ENCODE assay signal across 8 cellular contexts in the genomic region with DNA sequence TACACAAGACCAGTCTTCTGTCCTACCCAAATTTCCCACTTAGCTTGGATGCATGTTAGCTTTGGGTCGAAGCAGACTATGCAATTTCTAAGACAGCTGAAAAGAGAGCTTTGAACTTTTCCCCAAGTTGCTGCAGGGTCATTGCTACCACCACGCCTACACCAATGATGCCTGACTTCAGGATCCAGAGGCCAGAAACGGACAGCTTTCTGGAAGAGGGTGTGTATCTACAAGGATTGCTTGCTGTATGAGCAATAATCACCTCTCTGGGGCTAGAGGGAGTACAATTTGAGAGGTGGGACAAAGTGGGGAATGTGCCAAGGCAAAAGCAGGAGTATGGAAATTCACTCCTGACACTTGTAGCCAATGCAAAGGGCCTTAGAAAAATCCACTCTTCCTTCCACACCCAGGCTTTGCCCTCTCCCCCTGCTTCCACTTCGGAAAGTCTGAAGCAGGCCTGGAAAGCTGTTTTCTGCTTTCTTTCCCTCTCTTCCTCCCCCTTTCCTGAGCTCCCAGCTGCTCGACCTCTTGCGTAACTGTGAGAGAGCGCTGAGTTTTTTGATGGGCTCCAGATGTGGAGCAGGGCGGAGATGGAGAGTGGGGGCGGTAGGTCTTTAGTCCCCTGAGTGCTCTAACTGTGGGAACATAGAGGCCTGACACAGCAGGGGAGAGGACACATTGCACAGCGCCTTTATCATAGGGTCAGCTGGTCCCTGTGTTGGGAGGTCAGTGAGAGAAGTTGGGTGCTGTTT. TPM values are rescaled to one million over a fixed set of nuclear protein-coding genes. Genes with fewer than 3 reads are reported as not detected.
DNase-seq lines count a peak whose midpoint lies in the region; ATAC-seq and TF ChIP-seq lines count a peak whose summit lies in the region.

No MANE protein-coding gene starts in this region.

- H3K27me3 ChIP-seq in colonic mucosa (peaks cover 15% of the 10 kb centered on the region), lung (ENCODE audit: control insufficient read depth, insufficient read depth) (no peaks in the 10 kb centered on the region), testis (no peaks in the 10 kb centered on the region)

- no peak overlapping the region for H3K27ac Mint-ChIP-seq in stimulated activated effector memory CD8-positive, alpha-beta T cell treated with anti-CD3 and anti-CD28 coated beads, Interleukin-12 subunit alpha, Interleukin-12 subunit beta, amount 100 ng/mL, for 72 hours

- H3K36me3 Mint-ChIP-seq in stimulated activated effector memory CD8-positive, alpha-beta T cell treated with anti-CD3 and anti-CD28 coated beads, Interleukin-12 subunit alpha, Interleukin-12 subunit beta, amount 100 ng/mL, for 72 hours, result peaks cover 38% of the 10 kb centered on the region

- no peak for TF ChIP-seq POLR2A in testis (IDR thresholded peaks at IDR 0.05)

- H3K4me3 ChIP-seq in colonic mucosa (no peak overlapping the region), lung (no peak overlapping the region), testis (no peak overlapping the region)

- no peak for TF ChIP-seq EP300 in Ishikawa (IDR thresholded peaks at IDR 0.05; ENCODE audit: borderline replicate concordance)

- H3K9ac ChIP-seq in colonic mucosa (ENCODE audit: low read depth in 2 of 2, low read length in 2 of 2), result peak overlapping the region; percentile 52 to 60

- H3K9me3 ChIP-seq in colonic mucosa, result no peaks in the 10 kb centered on the region
- no peaks in the 10 kb centered on the region for H3K9me3 ChIP-seq in lung (ENCODE audit: control insufficient read depth in 2 of 2, insufficient read depth in 1 of 2, low read length in 1 of 2)
- H3K9me3 ChIP-seq in testis, result no peaks in the 10 kb centered on the region

- H3K4me1 Mint-ChIP-seq in stimulated activated effector memory CD8-positive, alpha-beta T cell treated with anti-CD3 and anti-CD28 coated beads, Interleukin-12 subunit alpha, Interleukin-12 subunit beta, amount 100 ng/mL, for 72 hours, result peaks cover 26% of the 10 kb centered on the region

- no peak for TF ChIP-seq RAD21 in Ishikawa (IDR thresholded peaks at IDR 0.05; ENCODE audit: low read depth)

- H3K4me1 ChIP-seq in colonic mucosa (peaks cover 5% of the 10 kb centered on the region), lung (ENCODE audit: control insufficient read depth in 2 of 2, insufficient read depth in 2 of 2, low read length in 2 of 2) (peaks cover 0 to 12% of the 10 kb centered on the region in 2 donors), testis (peaks cover 34% of the 10 kb centered on the region)

- H3K36me3 ChIP-seq in colonic mucosa (peaks cover 13% of the 10 kb centered on the region), lung (ENCODE audit: control insufficient read depth in 2 of 2, insufficient read depth in 2 of 2, low read length in 2 of 2) (peaks cover 11 to 18% of the 10 kb centered on the region in 2 donors), testis (ENCODE audit: low read depth, missing control alignments) (no peaks in the 10 kb centered on the region)

- peak; percentile 57 for DNase-seq in colonic mucosa
- DNase-seq in lung (ENCODE audit: low spot score), result peak; percentile 64
- peak; percentile 82 for DNase-seq in testis
- DNase-seq in DMS79 treated with DMSO at 0.1 percent for 48 hours (lab: John Stamatoyannopoulos, UW), result no peak
- DNase-seq in activated T-cell treated with anti-CD3 and anti-CD28 coated beads, Interleukin-2, amount 50 U/mL, for 48 hours, result no peak
- no peak for DNase-seq in stimulated activated effector memory CD8-positive, alpha-beta T cell treated with anti-CD3 and anti-CD28 coated beads, Interleukin-12 subunit alpha, Interleukin-12 subunit beta, amount 100 ng/mL, for 72 hours (ENCODE audit: low spot score in 2 of 2)

- intact Hi-C loops in colonic mucosa (cut with DNase I), result no loop called here
- intact Hi-C loops in testis (cut with DNase I; ENCODE audit: low total_unique reads), result no loop called here

- 49 to 50% methylated on average over 10 of the region's 10 CpGs for WGBS in lung, 2 donors
- WGBS in testis, 2 donors, result 40 to 50% methylated on average over 7 to 10 of the region's 10 CpGs

- ATAC-seq in lung (ENCODE audit: insufficient read depth, low FRiP score) (peak; percentile 7), HG03039 (IDR thresholded peaks at IDR 0.05; ENCODE audit: unreplicated experiment) (no peak)
- ATAC-seq in stimulated activated effector memory CD8-positive, alpha-beta T cell treated with anti-CD3 and anti-CD28 coated beads, Interleukin-12 subunit alpha, Interleukin-12 subunit beta, amount 100 ng/mL, for 72 hours, result no peak

- H3K4me3 Mint-ChIP-seq in stimulated activated effector memory CD8-positive, alpha-beta T cell treated with anti-CD3 and anti-CD28 coated beads, Interleukin-12 subunit alpha, Interleukin-12 subunit beta, amount 100 ng/mL, for 72 hours, result no peak overlapping the region

- no peaks in the 10 kb centered on the region for H3K9me3 Mint-ChIP-seq in stimulated activated effector memory CD8-positive, alpha-beta T cell treated with anti-CD3 and anti-CD28 coated beads, Interleukin-12 subunit alpha, Interleukin-12 subunit beta, amount 100 ng/mL, for 72 hours

- TF ChIP-seq CTCF in colonic mucosa (IDR thresholded peaks at IDR 0.05), result no peak
- no peak for TF ChIP-seq CTCF in lung (IDR thresholded peaks at IDR 0.05; ENCODE audit: control extremely low read depth, extremely low read depth)
- no peak for TF ChIP-seq CTCF in testis (IDR thresholded peaks at IDR 0.05)

- H3K27ac ChIP-seq in colonic mucosa, result peak overlapping the region; percentile 34
- H3K27ac ChIP-seq in lung (ENCODE audit: low read depth in 1 of 2, low read length in 1 of 2), result peak overlapping the region; percentile 52 to 70
- H3K27ac ChIP-seq in testis, result peak overlapping the region; percentile 33 to 97

TF ChIP-seq in Ishikawa, 13 proteins besides CTCF, POLR2A, EP300 and RAD21:
- TF ChIP-seq CEBPB (IDR thresholded peaks at IDR 0.05), result peak; percentile 89
- no peak for TF ChIP-seq TAF1 (IDR thresholded peaks at IDR 0.05; ENCODE audit: low read depth)
- TF ChIP-seq CREB1 (IDR thresholded peaks at IDR 0.05; ENCODE audit: low read depth), result no peak

RNA-seq across cellular contexts. Expression of a gene that starts 2.1 kb away (rescaled TPM):
- 10 to 100 TPM; 60.1 to 88.6 TPM for total RNA-seq in colonic mucosa
- 10 to 100 TPM; 82.8 to 90.5 TPM for total RNA-seq in lung
- 10 to 100 TPM; 27.3 to 69.3 TPM for polyA plus RNA-seq in lung
- total RNA-seq in testis, result 100 to 1,000 TPM in 1 of 2 donors, 10 to 100 TPM in 1; 95.9 to 102 TPM
- polyA plus RNA-seq in testis (ENCODE audit: insufficient read depth, low read depth, low replicate concordance), result 51.1 TPM

RNA-seq across cellular contexts. Expression of a gene that starts 33.1 kb away (rescaled TPM):
- total RNA-seq in colonic mucosa (100 to 1,000 TPM; 151 to 171 TPM), lung (100 to 1,000 TPM; 114 to 123 TPM), testis (100 to 1,000 TPM; 107 TPM)
- polyA plus RNA-seq in lung (10 to 100 TPM; 72.4 to 97.6 TPM), testis (ENCODE audit: insufficient read depth, low read depth, low replicate concordance) (128 TPM)

RNA-seq across cellular contexts. Expression of a gene that starts 39.6 kb away (rescaled TPM):
- total RNA-seq in colonic mucosa (1 to 10 TPM; 9.3 to 9.5 TPM), lung (10 to 100 TPM; 27.2 to 32.9 TPM), testis (10 to 100 TPM; 47.7 to 59.4 TPM)
- polyA plus RNA-seq in lung (10 to 100 TPM; 15.3 to 21.7 TPM), testis (ENCODE audit: insufficient read depth, low read depth, low replicate concordance) (65.0 TPM)

Comparison
In these comparisons a context has a peak if more than half of its experiments do, and no peak if none do; other contexts are left out.
1. DNase-seq: peak in colonic mucosa (single experiment), lung (single experiment) and testis (single experiment); none in DMS79 treated with DMSO at 0.1 percent for 48 hours (single experiment), activated T-cell treated with anti-CD3 and anti-CD28 coated beads, Interleukin-2, amount 50 U/mL, for 48 hours (0 of 2) and stimulated activated effector memory CD8-positive, alpha-beta T cell treated with anti-CD3 and anti-CD28 coated beads, Interleukin-12 subunit alpha, Interleukin-12 subunit beta, amount 100 ng/mL, for 72 hours (0 of 2).
2. Peak in every context shown above with its lines, with median percentiles within 50 percentile points of each other: H3K27ac ChIP-seq.